ENCODE assay signal across 1 cellular context in the genomic region with DNA sequence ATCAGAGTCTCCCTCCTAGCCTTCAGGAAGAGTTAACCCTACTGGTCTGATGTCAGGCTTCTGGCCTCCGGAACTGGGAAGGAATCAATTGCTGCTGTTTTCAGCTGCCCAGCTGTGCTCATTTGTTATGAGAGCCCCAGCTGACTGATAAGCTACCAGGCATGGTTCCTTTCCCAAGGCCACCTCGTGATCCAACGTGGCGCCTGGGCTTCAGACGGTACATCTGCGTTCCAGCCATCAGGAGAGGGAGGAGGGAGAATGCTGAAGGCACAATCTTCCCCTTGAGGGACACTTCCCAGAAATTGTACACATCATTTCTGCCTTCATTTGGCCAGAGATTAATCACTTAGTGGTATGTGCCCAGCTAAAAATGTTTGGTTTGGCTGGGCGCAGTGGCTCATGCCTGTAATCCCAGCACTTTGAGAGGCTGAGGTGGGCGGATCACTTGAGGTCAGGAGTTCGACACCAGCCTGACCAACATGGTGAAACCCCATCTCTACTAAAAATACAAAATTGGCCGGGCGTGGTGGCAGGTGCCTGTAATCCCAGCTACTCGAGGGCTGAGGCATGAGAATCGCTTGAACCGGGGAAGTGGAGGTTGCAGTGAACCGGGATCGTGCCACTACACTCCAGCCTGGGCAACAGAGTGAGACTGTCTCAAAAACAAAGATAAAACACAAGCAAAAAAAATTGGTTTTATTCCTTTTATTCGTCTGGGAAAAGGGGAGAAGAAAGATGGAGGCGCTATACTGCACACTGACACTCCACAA.
TF ChIP-seq lines count a peak whose summit lies in the region.

No MANE protein-coding gene starts in this region.

TF ChIP-seq in IMR-90, 13 proteins besides CTCF, POLR2A, EP300 and RAD21 (continued from another document):
- TF ChIP-seq ELK1 (IDR thresholded peaks at IDR 0.05; ENCODE audit: borderline replicate concordance, low read depth, low read length): no peak
- no peak for TF ChIP-seq RFX5 (IDR thresholded peaks at IDR 0.05; ENCODE audit: low read depth, low read length)
- no peak for TF ChIP-seq FOS (IDR thresholded peaks at IDR 0.05; ENCODE audit: low read depth, low read length)
- no peak for TF ChIP-seq SMC3 (IDR thresholded peaks at IDR 0.05; ENCODE audit: low read depth, low read length)
- TF ChIP-seq MAFK (IDR thresholded peaks at IDR 0.05; ENCODE audit: low read depth, low read length): no peak
- TF ChIP-seq BHLHE40 (IDR thresholded peaks at IDR 0.05; ENCODE audit: low read depth, low read length): no peak
- no peak for TF ChIP-seq RCOR1 (IDR thresholded peaks at IDR 0.05; ENCODE audit: insufficient replicate concordance, low read length)
- no peak for TF ChIP-seq CEBPB (IDR thresholded peaks at IDR 0.05; ENCODE audit: low read depth, low read length)
- TF ChIP-seq MXI1 (IDR thresholded peaks at IDR 0.05; ENCODE audit: borderline replicate concordance, low read depth, low read length): no peak
